Comparison of ENCODE assay signal across 8 cellular contexts in genomic region chr7:150986099-150986512, GRCh38. TPM values are rescaled to one million over a fixed set of nuclear protein-coding genes. Genes with fewer than 3 reads are reported as not detected.
DNase-seq lines count a peak whose midpoint lies in the region; ATAC-seq and TF ChIP-seq lines count a peak whose summit lies in the region.

No MANE protein-coding gene starts in this region.

- H3K27ac ChIP-seq in osteoblast (ENCODE audit: low read depth, low read length): no peak overlapping the region

- H3K36me3 ChIP-seq in osteoblast (ENCODE audit: insufficient read depth, low read length): no peaks in the 10 kb centered on the region

- H3K4me2 ChIP-seq in osteoblast (ENCODE audit: insufficient read depth, low read length): no peak overlapping the region

- H2AFZ ChIP-seq in osteoblast (ENCODE audit: low read length): no peak overlapping the region

- no peaks in the 10 kb centered on the region for H3K9me3 ChIP-seq in osteoblast (ENCODE audit: low read depth, low read length)

- DNase-seq in CD1c-positive myeloid dendritic cell (ENCODE audit: extremely low spot score): peak; percentile 55
- peak; percentile 35 for DNase-seq in HCEC 1CT
- peak; percentile 66 for DNase-seq in NCI-H748 treated with DMSO at 0.1 percent for 48 hours (lab: John Stamatoyannopoulos, UW)
- peak; percentile 49 for DNase-seq in activated T-cell treated with anti-CD3 and anti-CD28 coated beads for 1 hour (ENCODE audit: low read depth)
- peak; percentile 58 for DNase-seq in fibroblast of pulmonary artery (ENCODE audit: low read depth)
- DNase-seq in osteoblast (ENCODE audit: insufficient read length, low spot score, missing footprints): peak; percentile 98

- H3K4me1 ChIP-seq in osteoblast (ENCODE audit: insufficient read depth, low read length): no peaks in the 10 kb centered on the region

- H3K27me3 ChIP-seq in osteoblast (ENCODE audit: insufficient read depth, low read length): peaks cover 7% of the 10 kb centered on the region

- H3K4me3 ChIP-seq in fibroblast of pulmonary artery (replicated peaks; ENCODE audit: low read depth, low read length) (no peak overlapping the region), osteoblast (ENCODE audit: insufficient read depth, low read length) (no peak overlapping the region)

- peak; percentile 78 for TF ChIP-seq CTCF in fibroblast of pulmonary artery (IDR thresholded peaks at IDR 0.05; ENCODE audit: low read length, missing control alignments)
- TF ChIP-seq CTCF in osteoblast (IDR thresholded peaks at IDR 0.05; ENCODE audit: extremely low read depth, low read depth, low read length): peak; percentile 70

- H4K20me1 ChIP-seq in osteoblast (ENCODE audit: insufficient read depth, low read length): peaks cover 2% of the 10 kb centered on the region

- no peaks in the 10 kb centered on the region for H3K79me2 ChIP-seq in osteoblast (ENCODE audit: insufficient read depth, low read length)

- no peak for ATAC-seq in GM18867 (IDR thresholded peaks at IDR 0.05; ENCODE audit: unreplicated experiment)
- no peak for ATAC-seq in HG03460 (IDR thresholded peaks at IDR 0.05; ENCODE audit: unreplicated experiment)

RNA-seq across cellular contexts. Expression of gene NOS3, which starts 4.7 kb away (rescaled TPM):
- total RNA-seq in osteoblast: not detected in 2 replicates

RNA-seq across cellular contexts. Expression of gene KCNH2, which starts 8.0 kb away (rescaled TPM):
- total RNA-seq in osteoblast: not detected in 2 replicates

RNA-seq across cellular contexts. Expression of gene ATG9B, which starts 38.2 kb away (rescaled TPM):
- total RNA-seq in osteoblast: not detected in 2 replicates

RNA-seq across cellular contexts. Expression of gene ABCB8, which starts 42.1 kb away (rescaled TPM):
- 32.6 and 35.1 TPM in 2 replicates for total RNA-seq in osteoblast

Comparison
In these comparisons a context has a peak if more than half of its experiments do, and no peak if none do; other contexts are left out.
1. DNase-seq: peak in every context shown above with its lines; median percentile 98 in osteoblast; 66 in NCI-H748 treated with DMSO at 0.1 percent for 48 hours; 58 in fibroblast of pulmonary artery; 55 in CD1c-positive myeloid dendritic cell; 49 in activated T-cell treated with anti-CD3 and anti-CD28 coated beads for 1 hour; 35 in HCEC 1CT.